8 cellular contexts compared by ENCODE assay signal in genomic region chr7:124764847-124765400, GRCh38. TPM values are rescaled to one million over a fixed set of nuclear protein-coding genes. Genes with fewer than 3 reads are reported as not detected.
DNase-seq lines count a peak whose midpoint lies in the region; ATAC-seq and TF ChIP-seq lines count a peak whose summit lies in the region.

No MANE protein-coding gene starts in this region.

- no peak overlapping the region for H2BK12ac ChIP-seq in H9 (ENCODE audit: insufficient read length, low read depth, low read length)

- H3K9ac ChIP-seq in H9 (ENCODE audit: extremely low read depth, insufficient read length, low read length) (no peak overlapping the region), PC-3 (ENCODE audit: low read length) (peak overlapping the region; percentile 79)

- H3K56ac ChIP-seq in H9 (ENCODE audit: insufficient read length, low read depth, low read length) = no peak overlapping the region

- H2AK5ac ChIP-seq in H9 (ENCODE audit: insufficient read length, low read length) = no peak overlapping the region

- H2BK5ac ChIP-seq in H9 (ENCODE audit: insufficient read length, low read length) = no peak overlapping the region

- H3K9me2 ChIP-seq in PC-3 (replicated peaks; ENCODE audit: low read length) = no peaks in the 10 kb centered on the region

- TSS peak; percentile 68 for BruUV-seq in PC-3 (replicated peaks; lab: Mats Ljungman, UMichigan)

- H3K27ac Mint-ChIP-seq in H9 = peak overlapping the region in 1 of 3 experiments; percentile 41; a peak in 1 of 7 replicates
- H3K27ac Mint-ChIP-seq in stimulated activated naive CD8-positive, alpha-beta T cell treated with anti-CD3 and anti-CD28 coated beads, Interleukin-15, Interleukin-2, amounts not matched to agents 100 ng/mL and 50 ng/mL, for 24 hours = no peak overlapping the region

- intact Hi-C loops in PC-3 (cut with micrococcal nuclease) = loop anchor here (1.0 to 5.0 kb wide), 8 partner anchors 45 to 608 kb away; no protein-coding TSS in a partner anchor

- no peak overlapping the region for H4K5ac ChIP-seq in H9 (ENCODE audit: insufficient read length, low read depth, low read length)

- peak overlapping the region; percentile 72 for H3K4me2 ChIP-seq in H9 (ENCODE audit: insufficient read depth, insufficient read length, low read length)
- H3K4me2 ChIP-seq in PC-3 (ENCODE audit: low read length) = peak overlapping the region; percentile 95

- H3F3A ChIP-seq in PC-3 (ENCODE audit: low read length, unreplicated experiment) = no peaks in the 10 kb centered on the region

- H3K9me3 Mint-ChIP-seq in H9 = peaks cover 0 to 3% of the 10 kb centered on the region in 2 experiments; a peak in 2 of 5 replicates
- no peaks in the 10 kb centered on the region for H3K9me3 Mint-ChIP-seq in stimulated activated naive CD8-positive, alpha-beta T cell treated with anti-CD3 and anti-CD28 coated beads, Interleukin-15, Interleukin-2, amounts not matched to agents 100 ng/mL and 50 ng/mL, for 24 hours

- H3K36me3 Mint-ChIP-seq in H9 (ENCODE audit: insufficient read depth in 1 of 3, low read depth in 3 of 3) = peaks cover 0 to 3% (median 2%) of the 10 kb centered on the region in 3 experiments; a peak in 1 of 7 replicates
- H3K36me3 Mint-ChIP-seq in stimulated activated naive CD8-positive, alpha-beta T cell treated with anti-CD3 and anti-CD28 coated beads, Interleukin-15, Interleukin-2, amounts not matched to agents 100 ng/mL and 50 ng/mL, for 24 hours (ENCODE audit: low read depth) = no peaks in the 10 kb centered on the region

- no peak overlapping the region for H3K18ac ChIP-seq in H9 (ENCODE audit: insufficient read length, low read depth, low read length)

- H2BK120ac ChIP-seq in H9 (ENCODE audit: low read depth, low read length, poor library complexity, severe bottlenecking) = no peak overlapping the region

- H3K9me3 ChIP-seq in H9 (ENCODE audit: control insufficient read depth, low read depth, low read length) (no peaks in the 10 kb centered on the region), PC-3 (ENCODE audit: low read length) (no peaks in the 10 kb centered on the region)

- no peak overlapping the region for H4K91ac ChIP-seq in H9 (ENCODE audit: insufficient read length, low read depth, low read length)

- peak overlapping the region; percentile 82 to 90 for H3K4me3 Mint-ChIP-seq in H9
- peak overlapping the region; percentile 75 for H3K4me3 Mint-ChIP-seq in stimulated activated naive CD8-positive, alpha-beta T cell treated with anti-CD3 and anti-CD28 coated beads, Interleukin-15, Interleukin-2, amounts not matched to agents 100 ng/mL and 50 ng/mL, for 24 hours

- H2BK20ac ChIP-seq in H9 (ENCODE audit: low read depth, low read length, poor library complexity, severe bottlenecking) = no peak overlapping the region

- no peak overlapping the region for H2AFZ ChIP-seq in H9 (ENCODE audit: low read length)
- peak overlapping the region; percentile 97 for H2AFZ ChIP-seq in PC-3 (ENCODE audit: low read length)

- peak; percentile 35 for ATAC-seq in PC-3
- no peak for ATAC-seq in HG03196 (IDR thresholded peaks at IDR 0.05; ENCODE audit: unreplicated experiment)

- peak overlapping the region; percentile 92 for H3K4me3 ChIP-seq in PC-3 (ENCODE audit: low read length)

- WGBS in H9 (ENCODE audit: extremely low coverage, insufficient read length, low lambda C conversion rate) = no CpG with 5 or more reads among the region's 26 CpGs

- no peak overlapping the region for H3K27ac ChIP-seq in H9 (ENCODE audit: insufficient read length, low read depth, low read length)
- H3K27ac ChIP-seq in PC-3 (ENCODE audit: low read length) = peak overlapping the region; percentile 75
- peak overlapping the region; percentile 91 for H3K27ac ChIP-seq in caudate nucleus (ENCODE audit: low read depth, low read length)

- POLR2A ChIA-PET in GM10248 (lab: Yijun Ruan, JAX) (no interaction called here), PC-3 (lab: Charles Lee; ENCODE audit: unreplicated experiment) (interaction anchor here (1.0 kb wide), 1 partner anchor 47 kb away, joined by 3 read pairs; no protein-coding TSS in a partner anchor)

- no peak overlapping the region for H4K8ac ChIP-seq in H9 (replicated peaks; ENCODE audit: insufficient read length, low read depth, low read length)

- H3K14ac ChIP-seq in H9 (ENCODE audit: insufficient read depth, low read length) = no peak overlapping the region

- H2BK15ac ChIP-seq in H9 (ENCODE audit: low read depth, low read length) = no peak overlapping the region

- peaks cover 23% of the 10 kb centered on the region for H3K23me2 ChIP-seq in H9 (ENCODE audit: insufficient read length, low read depth, low read length, poor library complexity, severe bottlenecking)

- H3K4me1 Mint-ChIP-seq in H9 = peaks cover 15 to 24% of the 10 kb centered on the region in 2 experiments
- H3K4me1 Mint-ChIP-seq in stimulated activated naive CD8-positive, alpha-beta T cell treated with anti-CD3 and anti-CD28 coated beads, Interleukin-15, Interleukin-2, amounts not matched to agents 100 ng/mL and 50 ng/mL, for 24 hours (ENCODE audit: low read depth) = peaks cover 16% of the 10 kb centered on the region

- no peak overlapping the region for H3K23ac ChIP-seq in H9 (ENCODE audit: insufficient read length, low read depth, low read length)

- H3T11ph ChIP-seq in H9 (ENCODE audit: low read length) = no peak overlapping the region

- H3K4ac ChIP-seq in H9 (ENCODE audit: low read depth, low read length) = no peak overlapping the region

- no peaks in the 10 kb centered on the region for H3K79me1 ChIP-seq in H9 (ENCODE audit: insufficient read depth, low read depth, low read length, poor library complexity, severe bottlenecking)

- H3K27me3 Mint-ChIP-seq in H9 (ENCODE audit: low read depth) = peaks cover 33% of the 10 kb centered on the region
- peaks cover 67% of the 10 kb centered on the region for H3K27me3 Mint-ChIP-seq in stimulated activated naive CD8-positive, alpha-beta T cell treated with anti-CD3 and anti-CD28 coated beads, Interleukin-15, Interleukin-2, amounts not matched to agents 100 ng/mL and 50 ng/mL, for 24 hours

- H3K36me3 ChIP-seq in PC-3 (ENCODE audit: low read depth, low read length) = no peaks in the 10 kb centered on the region

- no peaks in the 10 kb centered on the region for H3K79me2 ChIP-seq in H9 (ENCODE audit: insufficient read depth, low read length)
- peaks cover 55% of the 10 kb centered on the region for H3K79me2 ChIP-seq in PC-3 (ENCODE audit: low read length)

- TF ChIP-seq CTCF in GM10248 (IDR thresholded peaks at IDR 0.05; ENCODE audit: control extremely low read depth, extremely low read depth, low read depth, missing control alignments) = no peak
- no peak; the same call in 2 of the 3 replicates for TF ChIP-seq CTCF in H9 (conservative IDR thresholded peaks at IDR 0.05)
- no peak for TF ChIP-seq CTCF in PC-3 (conservative IDR thresholded peaks at IDR 0.05; ENCODE audit: low read depth, low read length)

- DNase-seq in GM10248 (ENCODE audit: extremely low spot score) (peak; percentile 51), H9 (peak; percentile 49), PC-3 (peak; percentile 23), caudate nucleus (lab: John Stamatoyannopoulos, UW) (peak in 11 of 61 donors; percentile 9 to 66 (median 36)), left kidney (ENCODE audit: low read depth, low spot score) (peak; percentile 41), NCI-H446 treated with DMSO at 0.1 percent for 48 hours (lab: John Stamatoyannopoulos, UW) (no peak)

- H4K20me1 ChIP-seq in H9 (ENCODE audit: control insufficient read depth, insufficient read depth, insufficient read length) (no peaks in the 10 kb centered on the region), PC-3 (ENCODE audit: low read length) (peaks cover 19% of the 10 kb centered on the region)

- H3K27me3 ChIP-seq in H9 (ENCODE audit: insufficient read depth, low read length) (peaks cover 5% of the 10 kb centered on the region; the same call in 1 of the 2 replicates), PC-3 (ENCODE audit: low read length) (no peaks in the 10 kb centered on the region)

- H3K4me1 ChIP-seq in H9 (ENCODE audit: insufficient read depth, low read length) = no peaks in the 10 kb centered on the region
- H3K4me1 ChIP-seq in PC-3 (ENCODE audit: insufficient read depth, low read length) = peaks cover 22% of the 10 kb centered on the region; the same call in 1 of the 2 replicates

- CTCF ChIA-PET in GM10248 (lab: Yijun Ruan, JAX) = interaction anchor here (1.2 to 1.3 kb wide), 2 partner anchors 21 kb away, joined by 3 read pairs; no protein-coding TSS in a partner anchor
- CTCF ChIA-PET in PC-3 (lab: Charles Lee) = interaction anchor here (0.6 to 1.8 kb wide), 6 partner anchors 16 to 594 kb away, joined by 3 to 9 read pairs (median 5); no protein-coding TSS in a partner anchor

RNA-seq across cellular contexts. Expression of gene GPR37, which starts 0.7 kb away (rescaled TPM):
- 1.6 and 1.8 TPM in 2 replicates for total RNA-seq in H9 (2021)
- total RNA-seq in PC-3 (2014; rRNA removed) = 10.5 and 14.3 TPM in 2 replicates
